Comparison of ENCODE assay signal across 15 cellular contexts in the genomic region with DNA sequence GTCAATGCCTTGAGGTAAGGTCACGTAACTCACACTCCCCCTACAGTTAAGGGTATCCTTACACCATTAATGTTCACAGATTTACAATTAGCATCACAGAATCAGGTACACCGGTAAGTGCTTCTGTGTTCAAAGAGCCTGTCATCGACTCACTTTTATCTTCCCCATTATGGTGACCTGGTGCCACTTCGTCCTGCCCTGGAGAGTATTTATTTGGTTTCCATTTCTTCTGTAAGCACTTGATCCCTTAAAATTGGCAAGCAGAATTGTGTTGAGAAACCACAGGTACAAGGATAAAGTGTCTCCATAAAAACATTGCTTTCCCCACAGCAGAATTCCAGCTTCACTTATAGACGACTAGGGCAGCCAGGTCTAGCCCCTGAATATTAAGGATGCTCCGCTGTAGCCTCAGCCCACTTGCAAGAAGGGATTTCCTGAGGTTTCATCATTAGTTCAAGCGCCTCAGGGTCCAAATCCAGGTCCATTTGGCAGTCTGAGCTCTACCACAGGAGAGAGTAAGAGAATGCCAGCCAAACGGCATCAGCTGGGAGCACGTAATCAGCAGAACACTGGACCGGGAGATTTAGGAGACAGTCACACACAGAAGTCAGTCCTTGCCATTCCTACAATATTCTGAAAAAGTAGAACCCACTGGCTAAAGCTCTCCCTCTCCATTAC.
"Had no signal": no experiment of that assay in that cellular context is flagged by ENCODE, and none has a peak within 500 bp of the region (broad histone marks: within the 10 kb centered on the region; RNA-seq: fewer than 3 reads in every experiment).

No MANE protein-coding gene starts in this region.

- H3K27ac ChIP-seq: hepatocyte, prostate gland, spleen, testis, upper lobe of left lung, VCaP had no signal

- H3K27me3 ChIP-seq: hepatocyte, spleen, testis, upper lobe of left lung had no signal

- H3K9me3 ChIP-seq: prostate gland, spleen, testis, upper lobe of left lung had no signal

- DNase-seq: activated CD4-positive, alpha-beta T cell treated with anti-CD3 and anti-CD28 coated beads, Interleukin-2, amount 50 U/mL, for 48 hours; activated naive CD4-positive, alpha-beta T cell treated with anti-CD3 and anti-CD28 coated beads, Interleukin-2, amount 10 ng/mL, durations not matched to agents 7 days and 5 days; endodermal cell; erythroblast; left ventricle myocardium superior; nephron progenitor cell; spleen; stimulated activated naive CD8-positive, alpha-beta T cell treated with anti-CD3 and anti-CD28 coated beads, Interleukin-15, amount 100 ng/mL, for 72 hours; testis had no signal

- H3K4me1 ChIP-seq: prostate gland, spleen, testis had no signal

- ATAC-seq: activated T-helper 17 cell treated with anti-CD3 and anti-CD28 coated beads, Interleukin-2, amount 50 U/mL, for 72 hours; left ventricle myocardium superior; sciatic nerve; stimulated activated naive CD8-positive, alpha-beta T cell treated with anti-CD3 and anti-CD28 coated beads, Interleukin-15, amount 100 ng/mL, for 72 hours had no signal

- H3K4me3 ChIP-seq: hepatocyte, prostate gland, spleen, testis, upper lobe of left lung had no signal

- H3K36me3 ChIP-seq: prostate gland, upper lobe of left lung had no signal
